ENCODE assay signal across 8 cellular contexts in genomic region chr21:42220138-42220701, GRCh38. TPM values are rescaled to one million over a fixed set of nuclear protein-coding genes. Genes with fewer than 3 reads are reported as not detected.
DNase-seq lines count a peak whose midpoint lies in the region; ATAC-seq and TF ChIP-seq lines count a peak whose summit lies in the region.

No MANE protein-coding gene starts in this region.

- peak; percentile 34 to 93 (median 64) for DNase-seq in CD8-positive, alpha-beta T cell
- peak; percentile 93 for DNase-seq in NCI-H2227 (lab: John Stamatoyannopoulos, UW; ENCODE audit: unreplicated experiment)
- peak; percentile 19 to 55 for DNase-seq in activated CD8-positive, alpha-beta memory T cell treated with anti-CD3 and anti-CD28 coated beads for 1 hour (ENCODE audit: extremely low read depth in 1 of 2, low read depth in 1 of 2)
- peak; percentile 67 to 78 (median 74) for DNase-seq in effector memory CD4-positive, alpha-beta T cell
- DNase-seq in lung (ENCODE audit: low spot score): no peak
- DNase-seq in stimulated activated effector memory CD8-positive, alpha-beta T cell treated with anti-CD3 and anti-CD28 coated beads, Interleukin-12 subunit alpha, Interleukin-12 subunit beta, amount 100 ng/mL, for 72 hours (ENCODE audit: low spot score in 2 of 2): peak; percentile 42 to 84

- H3K9me3 ChIP-seq in CD8-positive, alpha-beta T cell (ENCODE audit: low read length): no peaks in the 10 kb centered on the region
- H3K9me3 ChIP-seq in effector memory CD4-positive, alpha-beta T cell (ENCODE audit: control insufficient read depth, low read length): no peaks in the 10 kb centered on the region
- H3K9me3 ChIP-seq in lung (ENCODE audit: control insufficient read depth in 2 of 2, insufficient read depth in 1 of 2, low read length in 1 of 2): no peaks in the 10 kb centered on the region

- TF ChIP-seq CTCF in CD8-positive, alpha-beta T cell (IDR thresholded peaks at IDR 0.05): no peak
- no peak for TF ChIP-seq CTCF in lung (IDR thresholded peaks at IDR 0.05; ENCODE audit: control extremely low read depth, extremely low read depth)

- POLR2A ChIA-PET in CD8-positive, alpha-beta T cell (lab: Charles Lee): interaction anchor here (0.7 to 2.8 kb wide), 8 partner anchors 14 to 184 kb away, joined by 3 to 13 read pairs (median 8); partner anchors contain the start of gene UBASH3A

- peak overlapping the region; percentile 91 for H3K27ac ChIP-seq in CD8-positive, alpha-beta T cell (ENCODE audit: low read depth, low read length)
- H3K27ac ChIP-seq in effector memory CD4-positive, alpha-beta T cell (ENCODE audit: insufficient read depth, low read length, poor library complexity, severe bottlenecking): peak overlapping the region; percentile 91
- peak overlapping the region; percentile 66 to 94 for H3K27ac ChIP-seq in lung (ENCODE audit: low read depth in 1 of 2, low read length in 1 of 2)

- H3K27me3 ChIP-seq in CD8-positive, alpha-beta T cell (ENCODE audit: insufficient read depth, low read length): no peaks in the 10 kb centered on the region
- no peaks in the 10 kb centered on the region for H3K27me3 ChIP-seq in effector memory CD4-positive, alpha-beta T cell (replicated peaks; ENCODE audit: control insufficient read depth, insufficient read depth, low read length, poor library complexity, severe bottlenecking)
- no peaks in the 10 kb centered on the region for H3K27me3 ChIP-seq in lung (ENCODE audit: control insufficient read depth, insufficient read depth)

- peak overlapping the region; percentile 84 for H3K4me3 ChIP-seq in CD8-positive, alpha-beta T cell (ENCODE audit: low read depth, low read length)
- peak overlapping the region; percentile 93 for H3K4me3 ChIP-seq in effector memory CD4-positive, alpha-beta T cell (ENCODE audit: insufficient read depth, low read depth, low read length, poor library complexity, severe bottlenecking)
- H3K4me3 ChIP-seq in lung: peak overlapping the region; percentile 67

- H3K9me3 Mint-ChIP-seq in CD8-positive, alpha-beta T cell: peaks cover 3% of the 10 kb centered on the region
- H3K9me3 Mint-ChIP-seq in stimulated activated effector memory CD8-positive, alpha-beta T cell treated with anti-CD3 and anti-CD28 coated beads, Interleukin-12 subunit alpha, Interleukin-12 subunit beta, amount 100 ng/mL, for 72 hours: no peaks in the 10 kb centered on the region

- peak; percentile 87 for ATAC-seq in CD8-positive, alpha-beta T cell
- ATAC-seq in GM21717 (IDR thresholded peaks at IDR 0.05; ENCODE audit: unreplicated experiment) (peak; percentile 39), lung (ENCODE audit: insufficient read depth, low FRiP score) (peak; percentile 60), GM21360 (IDR thresholded peaks at IDR 0.05; ENCODE audit: unreplicated experiment) (no peak)
- peak; percentile 77 for ATAC-seq in stimulated activated effector memory CD8-positive, alpha-beta T cell treated with anti-CD3 and anti-CD28 coated beads, Interleukin-12 subunit alpha, Interleukin-12 subunit beta, amount 100 ng/mL, for 72 hours

- CTCF ChIA-PET in CD8-positive, alpha-beta T cell (lab: Charles Lee): interaction anchor here (1.0 to 3.8 kb wide), 9 partner anchors 10 to 75 kb away, joined by 3 to 14 read pairs (median 5); no protein-coding TSS in a partner anchor

- WGBS in lung, 2 donors: 0 to 2% methylated on average over 26 of the region's 26 CpGs

- no peaks in the 10 kb centered on the region for H3K36me3 ChIP-seq in CD8-positive, alpha-beta T cell (ENCODE audit: insufficient read depth, low read length)
- no peaks in the 10 kb centered on the region for H3K36me3 ChIP-seq in effector memory CD4-positive, alpha-beta T cell (ENCODE audit: control insufficient read depth, insufficient read depth, low read length)
- H3K36me3 ChIP-seq in lung (ENCODE audit: control insufficient read depth in 2 of 2, insufficient read depth in 2 of 2, low read length in 2 of 2): no peaks in the 10 kb centered on the region

- H3K36me3 Mint-ChIP-seq in CD8-positive, alpha-beta T cell: peaks cover 28% of the 10 kb centered on the region
- H3K36me3 Mint-ChIP-seq in stimulated activated effector memory CD8-positive, alpha-beta T cell treated with anti-CD3 and anti-CD28 coated beads, Interleukin-12 subunit alpha, Interleukin-12 subunit beta, amount 100 ng/mL, for 72 hours: peaks cover 6% of the 10 kb centered on the region

- H3K4me3 Mint-ChIP-seq in CD8-positive, alpha-beta T cell: peak overlapping the region; percentile 89
- H3K4me3 Mint-ChIP-seq in stimulated activated effector memory CD8-positive, alpha-beta T cell treated with anti-CD3 and anti-CD28 coated beads, Interleukin-12 subunit alpha, Interleukin-12 subunit beta, amount 100 ng/mL, for 72 hours: peak overlapping the region; percentile 86

- peak overlapping the region; percentile 94 for H3K27ac Mint-ChIP-seq in CD8-positive, alpha-beta T cell
- peak overlapping the region; percentile 43 for H3K27ac Mint-ChIP-seq in stimulated activated effector memory CD8-positive, alpha-beta T cell treated with anti-CD3 and anti-CD28 coated beads, Interleukin-12 subunit alpha, Interleukin-12 subunit beta, amount 100 ng/mL, for 72 hours

- H3K27me3 Mint-ChIP-seq in CD8-positive, alpha-beta T cell (ENCODE audit: low read depth): no peaks in the 10 kb centered on the region

- H3K4me1 ChIP-seq in CD8-positive, alpha-beta T cell (ENCODE audit: insufficient read depth, low read length): peaks cover 11% of the 10 kb centered on the region
- peaks cover 17% of the 10 kb centered on the region for H3K4me1 ChIP-seq in effector memory CD4-positive, alpha-beta T cell (ENCODE audit: control insufficient read depth, insufficient read depth, low read length, poor library complexity, severe bottlenecking)
- H3K4me1 ChIP-seq in lung (ENCODE audit: control insufficient read depth in 2 of 2, insufficient read depth in 2 of 2, low read length in 2 of 2): peaks cover 3 to 10% of the 10 kb centered on the region in 2 donors

- intact Hi-C loops in CD8-positive, alpha-beta T cell (cut with DNase I, micrococcal nuclease): loop anchor here (1.0 to 5.0 kb wide), 8 partner anchors 8 to 242 kb away; no protein-coding TSS in a partner anchor

- peaks cover 32% of the 10 kb centered on the region for H3K4me1 Mint-ChIP-seq in CD8-positive, alpha-beta T cell (ENCODE audit: low read depth)
- peaks cover 31% of the 10 kb centered on the region for H3K4me1 Mint-ChIP-seq in stimulated activated effector memory CD8-positive, alpha-beta T cell treated with anti-CD3 and anti-CD28 coated beads, Interleukin-12 subunit alpha, Interleukin-12 subunit beta, amount 100 ng/mL, for 72 hours

RNA-seq across cellular contexts. Expression of gene ABCG1, which starts 1.3 kb away (rescaled TPM):
- 100 to 1,000 TPM; 119 to 123 TPM for total RNA-seq in CD8-positive, alpha-beta T cell
- 10 to 100 TPM; 36.4 to 65.0 TPM for total RNA-seq in lung
- 10 to 100 TPM; 11.5 to 33.5 TPM for polyA plus RNA-seq in lung
